ENCODE assay signal across 12 cellular contexts in genomic region chr13:29428992-29429315, GRCh38.
DNase-seq lines count a peak whose midpoint lies in the region; ATAC-seq and TF ChIP-seq lines count a peak whose summit lies in the region.
"Had no signal": no experiment of that assay in that cellular context is flagged by ENCODE, and none has a peak within 500 bp of the region (broad histone marks: within the 10 kb centered on the region; RNA-seq: fewer than 3 reads in every experiment).

No MANE protein-coding gene starts in this region.

- no peak for TF ChIP-seq CTCF in foreskin keratinocyte (conservative IDR thresholded peaks at IDR 0.05)

- peaks cover 4% of the 10 kb centered on the region for H3K27me3 ChIP-seq in adipocyte (replicated peaks; ENCODE audit: control insufficient read depth, insufficient read depth, low read length)
- H3K27me3 ChIP-seq in iPS DF 6.9 (ENCODE audit: control insufficient read depth, insufficient read depth, low read length): no peaks in the 10 kb centered on the region
- no peaks in the 10 kb centered on the region for H3K27me3 ChIP-seq in rectal smooth muscle tissue (ENCODE audit: control insufficient read depth, insufficient read depth, low read length)
- H3K27me3 ChIP-seq in naive thymus-derived CD4-positive, alpha-beta T cell (ENCODE audit: control insufficient read depth in 2 of 2, insufficient read depth in 2 of 2, low read length in 2 of 2): no peaks in the 10 kb centered on the region
- H3K27me3 ChIP-seq in foreskin keratinocyte: peaks cover 47% of the 10 kb centered on the region

- H3K9ac ChIP-seq in ES-I3 (ENCODE audit: low read depth, low read length): peak overlapping the region; percentile 36; the same call in 1 of the 2 replicates
- peak overlapping the region; percentile 23 for H3K9ac ChIP-seq in adipocyte (ENCODE audit: low read length)
- H3K9ac ChIP-seq in rectal smooth muscle tissue (ENCODE audit: low read length): no peak overlapping the region

- peaks cover 0 to 1% (median 0%) of the 10 kb centered on the region in 11 donors for H3K9me3 Mint-ChIP-seq in naive thymus-derived CD4-positive, alpha-beta T cell
- H3K9me3 Mint-ChIP-seq: activated naive CD8-positive, alpha-beta T cell treated with anti-CD3 and anti-CD28 coated beads, Interleukin-2, amount 50 U/mL, for 24 hours had no signal

- no CpG with 5 or more reads among the region's 5 CpGs for WGBS in iPS DF 6.9 (ENCODE audit: insufficient coverage, insufficient read length)

- H3K4me1 ChIP-seq in ES-I3 (ENCODE audit: insufficient read depth, low read length) (no peaks in the 10 kb centered on the region; the same call in 1 of the 2 replicates), adipocyte (ENCODE audit: control insufficient read depth, insufficient read depth, low read length) (peaks cover 20% of the 10 kb centered on the region), iPS DF 6.9 (ENCODE audit: control insufficient read depth, insufficient read depth, low read length) (no peaks in the 10 kb centered on the region), rectal smooth muscle tissue (ENCODE audit: control insufficient read depth, insufficient read depth, low read length) (peaks cover 12% of the 10 kb centered on the region), foreskin keratinocyte (no peaks in the 10 kb centered on the region)
- H3K4me1 ChIP-seq in naive thymus-derived CD4-positive, alpha-beta T cell (ENCODE audit: control insufficient read depth in 2 of 2, insufficient read depth in 2 of 2, low read length in 2 of 2): no peaks in the 10 kb centered on the region

- H3K27ac ChIP-seq in iPS DF 6.9 (ENCODE audit: low read length) (no peak overlapping the region), rectal smooth muscle tissue (ENCODE audit: low read depth, low read length) (peak overlapping the region; percentile 18), foreskin keratinocyte (no peak overlapping the region)
- H3K27ac ChIP-seq in naive thymus-derived CD4-positive, alpha-beta T cell (ENCODE audit: low read depth, low read length): no peak overlapping the region
- H3K27ac ChIP-seq: C4-2B had no signal

- H3K36me3 Mint-ChIP-seq in naive thymus-derived CD4-positive, alpha-beta T cell: no peaks in the 10 kb centered on the region

- no peak overlapping the region for H3K27ac Mint-ChIP-seq in naive thymus-derived CD4-positive, alpha-beta T cell
- H3K27ac Mint-ChIP-seq: activated naive CD8-positive, alpha-beta T cell treated with anti-CD3 and anti-CD28 coated beads, Interleukin-2, amount 50 U/mL, for 24 hours had no signal

- peak overlapping the region in 1 of 10 donors; percentile 20 for H3K4me3 Mint-ChIP-seq in naive thymus-derived CD4-positive, alpha-beta T cell
- H3K4me3 Mint-ChIP-seq: activated naive CD8-positive, alpha-beta T cell treated with anti-CD3 and anti-CD28 coated beads, Interleukin-2, amount 50 U/mL, for 24 hours had no signal

- H3K4me3 ChIP-seq in adipocyte (ENCODE audit: low read length) (peak overlapping the region; percentile 76), iPS DF 6.9 (ENCODE audit: low read length) (peak overlapping the region; percentile 19; the same call in 1 of the 2 replicates), rectal smooth muscle tissue (ENCODE audit: low read length) (peak overlapping the region; percentile 53)
- no peak overlapping the region for H3K4me3 ChIP-seq in naive thymus-derived CD4-positive, alpha-beta T cell (ENCODE audit: low read length)

- intact Hi-C loops in naive thymus-derived CD4-positive, alpha-beta T cell (cut with micrococcal nuclease): no loop called here

- ATAC-seq in naive thymus-derived CD4-positive, alpha-beta T cell: no peak
- ATAC-seq in foreskin keratinocyte: no peak

- peaks cover 56 to 72% (median 62%) of the 10 kb centered on the region in 5 donors for H3K27me3 Mint-ChIP-seq in naive thymus-derived CD4-positive, alpha-beta T cell

- DNase-seq in adipocyte (ENCODE audit: low read depth) (no peak), iPS DF 6.9 (ENCODE audit: low read depth, low spot score) (no peak), AML-193 (lab: John Stamatoyannopoulos, UW) (no peak), foreskin keratinocyte (no peak), COLO829 (ENCODE audit: low spot score) (no peak)
- DNase-seq in naive thymus-derived CD4-positive, alpha-beta T cell: no peak
- DNase-seq: activated naive CD8-positive, alpha-beta T cell treated with anti-CD3 and anti-CD28 coated beads, Interleukin-2, amount 50 U/mL, for 24 hours; kidney; NCI-H2107 had no signal

- no peaks in the 10 kb centered on the region for H3K9me3 ChIP-seq in ES-I3 (ENCODE audit: control insufficient read depth, insufficient read depth, low read length)
- H3K9me3 ChIP-seq in adipocyte (ENCODE audit: control insufficient read depth, low read length): no peaks in the 10 kb centered on the region
- no peaks in the 10 kb centered on the region for H3K9me3 ChIP-seq in iPS DF 6.9 (ENCODE audit: control insufficient read depth, insufficient read depth, low read length)
- H3K9me3 ChIP-seq in naive thymus-derived CD4-positive, alpha-beta T cell (ENCODE audit: control insufficient read depth in 2 of 3, low read length in 3 of 3): no peaks in the 10 kb centered on the region

- H3K36me3 ChIP-seq in ES-I3 (ENCODE audit: insufficient read depth, low read length) (no peaks in the 10 kb centered on the region), adipocyte (ENCODE audit: control insufficient read depth, insufficient read depth, low read length, severe bottlenecking) (no peaks in the 10 kb centered on the region), iPS DF 6.9 (ENCODE audit: control insufficient read depth, insufficient read depth, low read length) (no peaks in the 10 kb centered on the region), rectal smooth muscle tissue (ENCODE audit: control insufficient read depth, insufficient read depth, low read length) (no peaks in the 10 kb centered on the region)
- H3K36me3 ChIP-seq in naive thymus-derived CD4-positive, alpha-beta T cell (ENCODE audit: control insufficient read depth in 2 of 3, insufficient read depth in 3 of 3, low read length in 3 of 3): no peaks in the 10 kb centered on the region

- POLR2A ChIA-PET in naive thymus-derived CD4-positive, alpha-beta T cell (lab: Charles Lee): no interaction called here

- CTCF ChIA-PET in naive thymus-derived CD4-positive, alpha-beta T cell (lab: Charles Lee): no interaction called here

- peaks cover 0 to 8% (median 5%) of the 10 kb centered on the region in 7 donors for H3K4me1 Mint-ChIP-seq in naive thymus-derived CD4-positive, alpha-beta T cell
